22 cellular contexts compared by ENCODE assay signal in the genomic region with DNA sequence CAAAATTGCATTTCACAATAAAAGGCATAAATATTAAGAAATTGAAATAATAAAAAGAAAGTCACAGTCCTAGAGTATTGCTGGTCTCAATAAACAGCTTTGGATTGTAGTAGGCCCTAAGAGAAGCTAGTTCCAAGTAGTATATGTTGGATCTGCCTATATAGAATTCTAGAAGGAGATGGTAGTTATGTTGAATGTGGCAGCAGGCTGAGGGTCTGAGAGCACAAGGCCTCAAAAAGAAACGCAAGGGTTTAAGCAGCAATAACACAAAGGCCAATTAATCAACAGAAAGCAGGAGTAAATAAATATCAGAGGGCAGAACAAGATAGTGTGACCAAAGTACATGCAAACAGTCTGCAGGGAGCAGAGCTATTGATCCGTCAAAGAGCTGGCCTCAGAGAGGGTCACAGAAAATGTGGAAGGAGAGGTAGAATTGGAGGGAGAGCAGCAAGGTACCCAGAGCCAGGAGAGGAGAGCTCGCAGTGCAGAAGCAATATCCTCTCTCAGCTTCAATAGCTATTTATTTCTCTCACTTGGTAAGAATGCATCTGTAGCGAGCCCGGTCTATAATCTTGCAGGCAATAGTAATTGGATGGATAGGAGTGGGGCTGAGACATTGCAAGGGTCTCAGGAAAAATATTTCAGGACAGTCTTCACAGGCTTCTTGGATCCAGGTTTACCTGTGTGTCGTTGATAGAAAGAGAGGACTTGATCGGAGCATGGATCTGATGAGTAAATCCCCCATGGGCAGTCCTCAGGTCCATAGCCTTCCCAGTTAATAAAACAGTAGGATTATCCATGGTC.
"Had no signal": no experiment of that assay in that cellular context is flagged by ENCODE, and none has a peak within 500 bp of the region (broad histone marks: within the 10 kb centered on the region; RNA-seq: fewer than 3 reads in every experiment).

No MANE protein-coding gene starts in this region.

- H3K4me1 ChIP-seq: parathyroid adenoma, psoas muscle, transverse colon had no signal

- H3K4me3 Mint-ChIP-seq: central memory CD8-positive, alpha-beta T cell; naive thymus-derived CD8-positive, alpha-beta T cell; neural crest cell had no signal

- H3K4me1 Mint-ChIP-seq: central memory CD8-positive, alpha-beta T cell; neural crest cell had no signal

- H3K36me3 Mint-ChIP-seq: naive thymus-derived CD8-positive, alpha-beta T cell had no signal

- DNase-seq: cortex of kidney; dorsolateral prefrontal cortex; effector memory CD4-positive, alpha-beta T cell; left colon; mammary epithelial cell; mucosa of descending colon; naive thymus-derived CD8-positive, alpha-beta T cell; nucleus accumbens; psoas muscle; retina; stimulated activated naive CD4-positive, alpha-beta T cell; stomach; substantia nigra; transverse colon had no signal

- H2AFZ ChIP-seq: parathyroid adenoma had no signal

- H3K27me3 Mint-ChIP-seq: central memory CD8-positive, alpha-beta T cell; naive thymus-derived CD8-positive, alpha-beta T cell had no signal

- H3K27ac Mint-ChIP-seq: naive thymus-derived CD8-positive, alpha-beta T cell had no signal

- H3K36me3 ChIP-seq: esophagus muscularis mucosa, gastroesophageal sphincter, stomach, thoracic aorta, transverse colon had no signal

- H3K4me3 ChIP-seq: dorsolateral prefrontal cortex, esophagus muscularis mucosa, gastroesophageal sphincter, mucosa of descending colon, psoas muscle, stomach, thoracic aorta, transverse colon had no signal

- H3K27ac ChIP-seq: dorsolateral prefrontal cortex, epithelial cell of prostate, esophagus muscularis mucosa, gastroesophageal sphincter, parathyroid adenoma, psoas muscle, stomach, thoracic aorta, transverse colon had no signal

- H3K9me3 Mint-ChIP-seq: central memory CD8-positive, alpha-beta T cell; naive thymus-derived CD8-positive, alpha-beta T cell; neural crest cell had no signal

- H3K79me2 ChIP-seq: parathyroid adenoma had no signal

- ATAC-seq: gastroesophageal sphincter; left colon; mucosa of descending colon; naive thymus-derived CD8-positive, alpha-beta T cell; psoas muscle; sciatic nerve had no signal

- H3K27me3 ChIP-seq: dorsolateral prefrontal cortex, esophagus muscularis mucosa, gastroesophageal sphincter, stomach, transverse colon had no signal

- H3K9me3 ChIP-seq: esophagus muscularis mucosa, gastroesophageal sphincter, mucosa of descending colon, psoas muscle, stomach, thoracic aorta, transverse colon had no signal
